ENCODE assay signal across 13 cellular contexts in the genomic region with DNA sequence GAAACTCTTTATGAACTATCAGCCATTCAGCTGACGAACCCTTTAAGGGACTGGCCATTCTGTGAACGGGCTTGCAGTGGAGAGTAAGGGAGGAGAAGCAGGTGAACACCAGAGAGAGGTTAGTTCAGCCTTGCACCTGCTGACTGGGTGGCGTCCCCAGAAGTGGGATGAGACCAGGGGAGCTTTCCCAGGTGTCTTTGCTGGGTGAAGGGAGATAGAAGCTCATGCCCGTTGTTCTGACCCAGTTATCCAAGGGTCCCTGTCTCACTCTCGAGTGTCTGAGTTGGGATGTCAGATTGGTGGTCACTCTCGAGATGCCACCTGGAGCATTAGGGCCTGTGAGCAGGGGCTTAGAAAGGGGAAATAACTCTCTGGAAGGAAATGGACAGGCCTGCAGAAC.
DNase-seq lines count a peak whose midpoint lies in the region; ATAC-seq and TF ChIP-seq lines count a peak whose summit lies in the region.
"Had no signal": no experiment of that assay in that cellular context is flagged by ENCODE, and none has a peak within 500 bp of the region (broad histone marks: within the 10 kb centered on the region; RNA-seq: fewer than 3 reads in every experiment).

No MANE protein-coding gene starts in this region.

- H3K79me2 ChIP-seq in GM23248 (ENCODE audit: insufficient read depth) (no peaks in the 10 kb centered on the region), parathyroid adenoma (no peaks in the 10 kb centered on the region)

- no peaks in the 10 kb centered on the region for H3K79me1 ChIP-seq in mesenchymal stem cell (replicated peaks; ENCODE audit: low read length, poor library complexity, severe bottlenecking)

- ATAC-seq in GM18873 (IDR thresholded peaks at IDR 0.05; ENCODE audit: low FRiP score, unreplicated experiment), result no peak

- H3K4me1 ChIP-seq in GM23248 (ENCODE audit: insufficient read depth) (peaks cover 4% of the 10 kb centered on the region), mesenchymal stem cell (ENCODE audit: control insufficient read depth, insufficient read depth, low read depth, low read length) (no peaks in the 10 kb centered on the region), parathyroid adenoma (peaks cover 6% of the 10 kb centered on the region)
- H3K4me1 ChIP-seq: BLaER1, HAP-1 had no signal

- no peak overlapping the region for H3K9ac ChIP-seq in GM23248
- peak overlapping the region; percentile 29 for H3K9ac ChIP-seq in SK-N-MC (ENCODE audit: insufficient read length)
- peak overlapping the region; percentile 43 for H3K9ac ChIP-seq in mesenchymal stem cell (ENCODE audit: low read length)
- no peak overlapping the region for H3K9ac ChIP-seq in parathyroid adenoma
- H3K9ac ChIP-seq: BLaER1 had no signal

- no peak overlapping the region for H4K91ac ChIP-seq in mesenchymal stem cell (ENCODE audit: low read length)

- H3K27ac ChIP-seq in GM23248 (no peak overlapping the region), SK-N-MC (no peak overlapping the region), mesenchymal stem cell (ENCODE audit: low read length, poor library complexity, severe bottlenecking) (no peak overlapping the region), parathyroid adenoma (no peak overlapping the region), brain microvascular endothelial cell (no peak overlapping the region)
- H3K27ac ChIP-seq: BLaER1 had no signal

- H4K8ac ChIP-seq in mesenchymal stem cell (ENCODE audit: low read length), result no peak overlapping the region

- H3K9me3 ChIP-seq in GM23248 (ENCODE audit: low read depth), result no peaks in the 10 kb centered on the region
- H3K9me3 ChIP-seq in SK-N-MC (ENCODE audit: low read depth, low read length), result no peaks in the 10 kb centered on the region
- H3K9me3 ChIP-seq in mesenchymal stem cell (ENCODE audit: control insufficient read depth, low read length), result no peaks in the 10 kb centered on the region
- no peaks in the 10 kb centered on the region for H3K9me3 ChIP-seq in parathyroid adenoma (ENCODE audit: control insufficient read depth, low read length)
- H3K9me3 ChIP-seq: BLaER1, HAP-1 had no signal

- no peak overlapping the region for H2BK120ac ChIP-seq in mesenchymal stem cell (ENCODE audit: low read depth, low read length)

- in situ Hi-C loops in GM23248 (cut with MboI), result loop anchor here (10.0 kb wide), 1 partner anchor 378 kb away; no protein-coding TSS in a partner anchor
- in situ Hi-C loops in brain microvascular endothelial cell (cut with HindIII; ENCODE audit: low pct_ligation_motif_present, low sequenced_read_pairs), result no loop called here

- H3K4me2 ChIP-seq in GM23248 (ENCODE audit: unreplicated experiment), result no peak overlapping the region
- no peak overlapping the region for H3K4me2 ChIP-seq in mesenchymal stem cell (ENCODE audit: low read length, poor library complexity, severe bottlenecking)
- no peak overlapping the region for H3K4me2 ChIP-seq in parathyroid adenoma (ENCODE audit: low read length)
- H3K4me2 ChIP-seq: BLaER1 had no signal

- H3K4me3 ChIP-seq in GM23248, result no peak overlapping the region
- H3K4me3 ChIP-seq in SK-N-MC, result peak overlapping the region; percentile 66; the same call in 1 of the 2 replicates
- no peak overlapping the region for H3K4me3 ChIP-seq in mesenchymal stem cell (ENCODE audit: insufficient read depth in 1 of 2, low read depth in 1 of 2, low read length in 2 of 2)
- no peak overlapping the region for H3K4me3 ChIP-seq in parathyroid adenoma (ENCODE audit: low read depth, low read length)
- no peak overlapping the region for H3K4me3 ChIP-seq in brain microvascular endothelial cell (ENCODE audit: low read depth, low read length)
- H3K4me3 ChIP-seq: BLaER1, HAP-1 had no signal

- no peak overlapping the region for H2BK15ac ChIP-seq in mesenchymal stem cell (ENCODE audit: low read depth, poor library complexity, severe bottlenecking)

- no peaks in the 10 kb centered on the region for H4K20me1 ChIP-seq in GM23248 (ENCODE audit: insufficient read depth)
- H4K20me1 ChIP-seq: BLaER1 had no signal

- 56 to 64% methylated on average over 6 of the region's 6 CpGs for WGBS in GM23248 (ENCODE audit: low coverage in 1 of 2, low lambda C conversion rate in 2 of 2, missing lambda C conversion rate in 2 of 2), 2 experiments
- WGBS in mesenchymal stem cell, result 82% methylated on average over 6 of the region's 6 CpGs

- H3F3A ChIP-seq in GM23248 (ENCODE audit: insufficient read depth), result no peaks in the 10 kb centered on the region

- no peak overlapping the region for H3K4ac ChIP-seq in mesenchymal stem cell (ENCODE audit: low read depth in 1 of 2, low read length in 2 of 2)

- DNase-seq in GM23248, result no peak
- no peak for DNase-seq in SK-N-MC (ENCODE audit: low read depth, low spot score)
- DNase-seq in mesenchymal stem cell, result no peak
- DNase-seq in D341Med (ENCODE audit: low spot score), result no peak
- no peak for DNase-seq in brain microvascular endothelial cell
- no peak for DNase-seq in cerebellar nuclear complex (lab: John Stamatoyannopoulos, UW)
- DNase-seq: NCI-H1092, NCI-H2081 treated with DMSO at 0.1 percent for 48 hours, SHP77 treated with DMSO at 0.1 percent for 48 hours had no signal

- H3K27me3 ChIP-seq in GM23248 (replicated peaks; ENCODE audit: insufficient read depth) (no peaks in the 10 kb centered on the region), mesenchymal stem cell (ENCODE audit: control insufficient read depth in 1 of 2, insufficient read depth in 1 of 2, low read length in 2 of 2) (no peaks in the 10 kb centered on the region), parathyroid adenoma (ENCODE audit: control insufficient read depth, insufficient read depth, low read length) (no peaks in the 10 kb centered on the region), brain microvascular endothelial cell (replicated peaks) (no peaks in the 10 kb centered on the region)
- H3K27me3 ChIP-seq: BLaER1 had no signal

- peak overlapping the region in 1 of 2 experiments; percentile 64 for H3K23ac ChIP-seq in mesenchymal stem cell (ENCODE audit: low read length in 2 of 2)

- no peak overlapping the region for H2AK5ac ChIP-seq in mesenchymal stem cell (ENCODE audit: low read length, severe bottlenecking)

- peak overlapping the region; percentile 4 for H2AFZ ChIP-seq in GM23248
- H2AFZ ChIP-seq in mesenchymal stem cell (ENCODE audit: low read depth, low read length), result no peak overlapping the region
- H2AFZ ChIP-seq in parathyroid adenoma, result peak overlapping the region; percentile 66

- no peak for TF ChIP-seq CTCF in parathyroid adenoma (IDR thresholded peaks at IDR 0.05)
- no peak for TF ChIP-seq CTCF in brain microvascular endothelial cell (IDR thresholded peaks at IDR 0.05; ENCODE audit: low read depth, low read length, missing control alignments)

- H3K36me3 ChIP-seq in GM23248 (ENCODE audit: low read depth) (no peaks in the 10 kb centered on the region), SK-N-MC (ENCODE audit: insufficient read depth, low read length) (no peaks in the 10 kb centered on the region), mesenchymal stem cell (ENCODE audit: control insufficient read depth in 1 of 2, insufficient read depth in 2 of 2, low read depth in 1 of 2, low read length in 2 of 2) (no peaks in the 10 kb centered on the region), parathyroid adenoma (ENCODE audit: control insufficient read depth, insufficient read depth, low read length) (no peaks in the 10 kb centered on the region), brain microvascular endothelial cell (replicated peaks) (no peaks in the 10 kb centered on the region)
- H3K36me3 ChIP-seq: BLaER1, HAP-1 had no signal

- H3K9me2 ChIP-seq in GM23248 (ENCODE audit: insufficient read depth), result no peaks in the 10 kb centered on the region

- no peak overlapping the region for H3K14ac ChIP-seq in mesenchymal stem cell (ENCODE audit: low read length in 2 of 2)

- no peak overlapping the region for H3K18ac ChIP-seq in mesenchymal stem cell (ENCODE audit: low read depth in 1 of 2, low read length in 2 of 2)

- H2BK5ac ChIP-seq in mesenchymal stem cell (ENCODE audit: low read depth, low read length, poor library complexity, severe bottlenecking), result no peak overlapping the region

- no peak overlapping the region for H2BK12ac ChIP-seq in mesenchymal stem cell (ENCODE audit: low read length in 2 of 2)

Comparison
In these comparisons a context has a peak if more than half of its experiments do, and no peak if none do; other contexts are left out.
1. H3K9ac ChIP-seq: peak in SK-N-MC (single experiment) and mesenchymal stem cell (single experiment); none in GM23248 (single experiment) and parathyroid adenoma (single experiment).